ENCODE assay signal across 13 cellular contexts in genomic region chr11:110478410-110478809, GRCh38. TPM values are rescaled to one million over a fixed set of nuclear protein-coding genes. Genes with fewer than 3 reads are reported as not detected.
DNase-seq lines count a peak whose midpoint lies in the region; ATAC-seq, FAIRE-seq and TF ChIP-seq lines count a peak whose summit lies in the region.
"Had no signal": no experiment of that assay in that cellular context is flagged by ENCODE, and none has a peak within 500 bp of the region (broad histone marks: within the 10 kb centered on the region; RNA-seq: fewer than 3 reads in every experiment).

No MANE protein-coding gene starts in this region.

- POLR2A ChIA-PET in HepG2 (lab: Yijun Ruan, JAX) = no interaction called here

- TF ChIP-seq EP300 in HepG2 (IDR thresholded peaks at IDR 0.05; ENCODE audit: low read depth in 2 of 2, low read length in 2 of 2) (no peak), HepG2 (CRISPR knock-in tag; IDR thresholded peaks at IDR 0.05; ENCODE audit: borderline replicate concordance) (no peak)

- no peaks in the 10 kb centered on the region for H3K27me3 ChIP-seq in GM06990 (replicated peaks; ENCODE audit: control insufficient read depth, insufficient read depth, low read length)
- H3K27me3 ChIP-seq in Loucy (ENCODE audit: insufficient read depth, low read length, poor library complexity, severe bottlenecking) = no peaks in the 10 kb centered on the region
- no peaks in the 10 kb centered on the region for H3K27me3 ChIP-seq in HepG2 (ENCODE audit: control insufficient read depth in 1 of 2, insufficient read depth in 2 of 2, low read length in 2 of 2)
- H3K27me3 ChIP-seq: right atrium auricular region, tibial artery had no signal

- peaks cover 5% of the 10 kb centered on the region for H3K9me3 Mint-ChIP-seq in chondrocyte (ENCODE audit: low read depth)
- H3K9me3 Mint-ChIP-seq: activated T-cell treated with anti-CD3 and anti-CD28 coated beads, Interleukin-2, amount 50 U/mL, for 4 hours; CD4-positive, alpha-beta memory T cell had no signal

- H3K4me2 ChIP-seq in Loucy (ENCODE audit: low read depth, low read length, poor library complexity, severe bottlenecking) = no peak overlapping the region
- H3K4me2 ChIP-seq in HepG2 (ENCODE audit: low read depth, low read length) = no peak overlapping the region

- no peak for FAIRE-seq in HepG2 (lab: Jason Lieb, UNC)
- FAIRE-seq: GM12892 had no signal

- TF ChIP-seq POLR2A in HepG2 (IDR thresholded peaks at IDR 0.05; ENCODE audit: insufficient read depth in 1 of 2, low read depth in 2 of 2, low read length in 2 of 2) = no peak

- no peak overlapping the region for H2AFZ ChIP-seq in Loucy (ENCODE audit: low read length)
- no peak overlapping the region for H2AFZ ChIP-seq in HepG2 (ENCODE audit: low read length)

- H3F3A ChIP-seq in Loucy (ENCODE audit: low read depth) = no peaks in the 10 kb centered on the region

- CTCF ChIA-PET in HepG2 (lab: Yijun Ruan, JAX; ENCODE audit: low intra/inter-chr PET ratio, low total read pairs) = no interaction called here

- in situ Hi-C loops in HepG2 (cut with HindIII; ENCODE audit: extremely low pct_ligation_motif_present, low pct_unique_long_range_greater_than_20kb) = no loop called here

- no peaks in the 10 kb centered on the region for H3K9me3 ChIP-seq in Loucy (ENCODE audit: insufficient read depth, low read depth, low read length)
- H3K9me3 ChIP-seq in HepG2 (ENCODE audit: low read length) = no peaks in the 10 kb centered on the region
- H3K9me3 ChIP-seq: right atrium auricular region, tibial artery had no signal

- WGBS in HepG2 (ENCODE audit: low lambda C conversion rate) = 55% methylated on average over 8 of the region's 12 CpGs

- H3K4me3 Mint-ChIP-seq in chondrocyte (ENCODE audit: unreplicated experiment) = no peak overlapping the region
- H3K4me3 Mint-ChIP-seq: activated T-cell treated with anti-CD3 and anti-CD28 coated beads, Interleukin-2, amount 50 U/mL, for 4 hours; CD4-positive, alpha-beta memory T cell had no signal

- H3K79me2 ChIP-seq in Loucy (ENCODE audit: insufficient read depth, low read length) = no peaks in the 10 kb centered on the region
- no peaks in the 10 kb centered on the region for H3K79me2 ChIP-seq in HepG2 (ENCODE audit: insufficient read depth, low read length)

- H4K20me1 ChIP-seq in Loucy (ENCODE audit: insufficient read depth, low read length, poor library complexity, severe bottlenecking) (no peaks in the 10 kb centered on the region), HepG2 (ENCODE audit: insufficient read depth, low read length) (no peaks in the 10 kb centered on the region)

- no peaks in the 10 kb centered on the region for H3K36me3 ChIP-seq in GM06990 (ENCODE audit: control insufficient read depth, insufficient read depth, low read length)
- H3K36me3 ChIP-seq in Loucy (ENCODE audit: insufficient read depth, low read length) = no peaks in the 10 kb centered on the region
- no peaks in the 10 kb centered on the region for H3K36me3 ChIP-seq in HepG2 (replicated peaks in 1 of 2; ENCODE audit: control insufficient read depth in 1 of 2, insufficient read depth in 2 of 2, low read length in 2 of 2)
- H3K36me3 ChIP-seq: right atrium auricular region, tibial artery had no signal

- TF ChIP-seq CTCF in GM06990 (IDR thresholded peaks at IDR 0.05; ENCODE audit: insufficient read depth, low read length, poor library complexity, severe bottlenecking) (peak; percentile 41), Loucy (conservative IDR thresholded peaks at IDR 0.05; ENCODE audit: low read length) (peak; percentile 57), chondrocyte (IDR thresholded peaks at IDR 0.05) (peak; percentile 52), HepG2 (CRISPR knock-in tag; IDR thresholded peaks at IDR 0.05) (peak; percentile 47; the same call in 1 of the 2 replicates)

- ATAC-seq in HepG2 (peak; percentile 66), GM19397 (IDR thresholded peaks at IDR 0.05; ENCODE audit: unreplicated experiment) (no peak), GM21576 (IDR thresholded peaks at IDR 0.05; ENCODE audit: unreplicated experiment) (no peak)
- ATAC-seq: activated T-cell treated with anti-CD3 and anti-CD28 coated beads, Interleukin-2, amount 50 U/mL, for 4 hours had no signal

- H3K27ac Mint-ChIP-seq in chondrocyte (ENCODE audit: unreplicated experiment) = no peak overlapping the region
- H3K27ac Mint-ChIP-seq: CD4-positive, alpha-beta memory T cell had no signal

- intact Hi-C loops in HepG2 (cut with micrococcal nuclease; ENCODE audit: unreplicated experiment) = no loop called here

- H3K27me3 Mint-ChIP-seq in chondrocyte (ENCODE audit: low read depth) = no peaks in the 10 kb centered on the region
- H3K27me3 Mint-ChIP-seq: CD4-positive, alpha-beta memory T cell had no signal

- H3K9ac ChIP-seq in Loucy (ENCODE audit: low read depth, low read length, poor library complexity, severe bottlenecking) (no peak overlapping the region), HepG2 (ENCODE audit: insufficient read depth, low read depth, low read length) (no peak overlapping the region)

- TF ChIP-seq RAD21 in HepG2 (CRISPR knock-in tag; IDR thresholded peaks at IDR 0.05) = no peak

- H3K4me3 ChIP-seq in GM06990 (replicated peaks; ENCODE audit: low read depth, low read length) (no peak overlapping the region), Loucy (ENCODE audit: low read length, poor library complexity, severe bottlenecking) (no peak overlapping the region), HepG2 (replicated peaks in 1 of 3; ENCODE audit: insufficient read depth in 1 of 3, low read depth in 2 of 3, low read length in 3 of 3) (no peak overlapping the region)
- H3K4me3 ChIP-seq: right atrium auricular region, tibial artery had no signal

- no peaks in the 10 kb centered on the region for H3K4me1 Mint-ChIP-seq in chondrocyte (ENCODE audit: low read depth)

- H3K4me1 ChIP-seq in Loucy (ENCODE audit: insufficient read depth, low read length, poor library complexity, severe bottlenecking) (peaks cover 15% of the 10 kb centered on the region), HepG2 (ENCODE audit: insufficient read depth, low read length) (peaks cover 5% of the 10 kb centered on the region)
- H3K4me1 ChIP-seq: tibial artery had no signal

- no TSS peak for BruUV-seq in HepG2 (replicated peaks; lab: Mats Ljungman, UMichigan)

- DNase-seq in GM06990 (ENCODE audit: extremely low read depth, insufficient read length) (no peak), chondrocyte (ENCODE audit: low spot score) (no peak), HepG2 (ENCODE audit: low spot score) (no peak), OCI-M2 (lab: John Stamatoyannopoulos, UW; ENCODE audit: unreplicated experiment) (no peak)
- DNase-seq in stimulated activated naive CD4-positive, alpha-beta T cell treated with Interleukin-2 at 50 U/mL for 16 hours (lab: John Stamatoyannopoulos, UW) = no peak
- DNase-seq: activated T-cell treated with anti-CD3 and anti-CD28 coated beads, Interleukin-2, amount 50 U/mL, for 4 hours; CD4-positive, alpha-beta memory T cell; tibial artery had no signal

- no peak overlapping the region for H3K27ac ChIP-seq in HepG2 (ENCODE audit: extremely low read length, insufficient read depth, low read length)
- H3K27ac ChIP-seq: right atrium auricular region, tibial artery had no signal

- H3K36me3 Mint-ChIP-seq in chondrocyte (ENCODE audit: low read depth) = peaks cover 4% of the 10 kb centered on the region
- H3K36me3 Mint-ChIP-seq: CD4-positive, alpha-beta memory T cell had no signal

- H3K9me2 ChIP-seq in Loucy (replicated peaks; ENCODE audit: low read depth, low read length) = no peaks in the 10 kb centered on the region

TF ChIP-seq in HepG2, 621 proteins besides CTCF, POLR2A, EP300 and RAD21:
- peak; percentile 14; the same call in 1 of the 2 replicates for TF ChIP-seq STAG1 (CRISPR knock-in tag; IDR thresholded peaks at IDR 0.05)
- TF ChIP-seq, protein P1, sequence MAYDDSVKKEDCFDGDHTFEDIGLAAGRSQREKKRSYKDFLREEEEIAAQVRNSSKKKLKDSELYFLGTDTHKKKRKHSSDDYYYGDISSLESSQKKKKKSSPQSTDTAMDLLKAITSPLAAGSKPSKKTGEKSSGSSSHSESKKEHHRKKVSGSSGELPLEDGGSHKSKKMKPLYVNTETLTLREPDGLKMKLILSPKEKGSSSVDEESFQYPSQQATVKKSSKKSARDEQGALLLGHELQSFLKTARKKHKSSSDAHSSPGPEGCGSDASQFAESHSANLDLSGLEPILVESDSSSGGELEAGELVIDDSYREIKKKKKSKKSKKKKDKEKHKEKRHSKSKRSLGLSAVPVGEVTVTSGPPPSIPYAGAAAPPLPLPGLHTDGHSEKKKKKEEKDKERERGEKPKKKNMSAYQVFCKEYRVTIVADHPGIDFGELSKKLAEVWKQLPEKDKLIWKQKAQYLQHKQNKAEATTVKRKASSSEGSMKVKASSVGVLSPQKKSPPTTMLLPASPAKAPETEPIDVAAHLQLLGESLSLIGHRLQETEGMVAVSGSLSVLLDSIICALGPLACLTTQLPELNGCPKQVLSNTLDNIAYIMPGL (CRISPR knock-in tag; IDR thresholded peaks at IDR 0.05; ENCODE audit: borderline replicate concordance in 1 of 2, low read depth in 1 of 2) = no peak

RNA-seq across cellular contexts. Expression of gene FDX1, which starts 48.7 kb away (rescaled TPM):
- 5.5 to 6.6 TPM (median 5.6 TPM) in 3 replicates for total RNA-seq in chondrocyte
- 13.1 and 14.5 TPM in 2 replicates for total RNA-seq in HepG2 (2016; rRNA removed; fragmentation: Illumina TruSeq; extraction: Trizol)
- 14.6 and 14.8 TPM in 2 replicates for total RNA-seq in HepG2 (2016; cell fraction: cytosol; rRNA removed; fragmentation: Illumina TruSeq; extraction: Trizol; ENCODE audit: low read depth)
- 12.6 and 14.3 TPM in 2 replicates for total RNA-seq in HepG2 (2016; cell fraction: insoluble cytoplasmic fraction; rRNA removed; fragmentation: Illumina TruSeq; extraction: Trizol)
- total RNA-seq in HepG2 (2016; cell fraction: membrane; rRNA removed; fragmentation: Illumina TruSeq; extraction: Trizol) = 16.4 and 17.5 TPM in 2 replicates
- 5.5 and 6.1 TPM in 2 replicates for total RNA-seq in HepG2 (2016; cell fraction: nucleus; rRNA removed; fragmentation: Illumina TruSeq; extraction: Trizol)
- polyA plus RNA-seq in HepG2 (2011; rRNA removed) = 3.4 and 4.5 TPM in 2 replicates
- polyA plus RNA-seq in HepG2 (2011; cell fraction: cytosol; rRNA removed) = 2.4 and 3.4 TPM in 2 replicates
- polyA plus RNA-seq in HepG2 (2011; cell fraction: nucleus; rRNA removed) = 0.63 and 1.1 TPM in 2 replicates
- polyA plus RNA-seq in HepG2 (2012) = 6.8 and 7.0 TPM in 2 replicates
- 18.5 and 18.8 TPM in 2 replicates for polyA plus RNA-seq in HepG2 (2016; cell fraction: cytosol; fragmentation: Illumina TruSeq; extraction: Trizol; ENCODE audit: low read depth)
- polyA plus RNA-seq in HepG2 (2016; cell fraction: insoluble cytoplasmic fraction; fragmentation: Illumina TruSeq; extraction: Trizol; ENCODE audit: low read depth) = 15.6 and 17.9 TPM in 2 replicates
- 15.9 and 16.3 TPM in 2 replicates for polyA plus RNA-seq in HepG2 (2016; cell fraction: membrane; fragmentation: Illumina TruSeq; extraction: Trizol; ENCODE audit: low read depth)
- polyA plus RNA-seq in HepG2 (2016; cell fraction: nucleus; fragmentation: Illumina TruSeq; extraction: Trizol; ENCODE audit: insufficient read depth, low read depth) = 8.7 and 9.1 TPM in 2 replicates
- polyA minus RNA-seq in HepG2 (2011; rRNA and poly(A)+ RNA removed; ENCODE audit: low replicate concordance) = 1.1 and 2.3 TPM in 2 replicates
- polyA minus RNA-seq in HepG2 (2011; cell fraction: cytosol; rRNA and poly(A)+ RNA removed) = 1.8 and 2.5 TPM in 2 replicates
- 2.0 and 2.2 TPM in 2 replicates for polyA minus RNA-seq in HepG2 (2011; cell fraction: nucleus; rRNA and poly(A)+ RNA removed)
